Comparison of ENCODE assay signal across 27 cellular contexts in the genomic region with DNA sequence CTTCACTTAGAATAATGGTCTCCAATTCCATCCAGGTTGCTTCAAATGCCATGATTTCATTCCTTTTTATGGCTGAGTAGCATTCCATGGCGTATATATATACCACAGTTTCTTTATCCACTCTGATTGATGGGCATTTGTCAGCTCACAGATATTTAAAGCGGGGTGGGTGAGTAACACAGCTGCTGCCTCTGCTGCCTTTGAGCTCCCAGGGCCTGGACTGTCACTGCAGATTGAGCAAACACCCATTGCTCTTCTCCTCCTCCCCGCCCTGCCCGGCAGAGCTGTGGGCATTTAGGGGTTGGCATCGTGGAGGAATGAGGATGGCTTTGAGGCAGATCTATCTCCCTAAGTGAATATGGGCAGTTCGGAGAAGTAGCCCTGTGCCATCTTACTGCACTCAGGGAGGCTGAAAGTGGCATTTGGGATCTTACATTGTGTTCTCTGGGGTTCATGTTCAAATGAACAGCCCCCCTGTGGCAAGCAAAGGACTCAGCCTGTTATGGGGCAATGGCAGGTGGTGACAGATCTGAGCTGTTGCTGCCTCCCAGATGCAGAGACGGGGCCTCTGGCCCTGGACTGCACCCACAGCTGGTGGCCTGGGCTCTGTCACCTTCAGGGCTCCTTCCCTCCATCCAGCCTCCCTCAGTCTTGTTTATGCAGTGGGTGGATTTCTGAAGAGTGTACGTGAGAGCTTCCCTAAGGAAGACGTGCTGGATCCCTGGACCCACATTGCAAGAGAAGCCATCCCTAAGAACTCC. TPM values are rescaled to one million over a fixed set of nuclear protein-coding genes. Genes with fewer than 3 reads are reported as not detected.
"Had no signal": no experiment of that assay in that cellular context is flagged by ENCODE, and none has a peak within 500 bp of the region (broad histone marks: within the 10 kb centered on the region; RNA-seq: fewer than 3 reads in every experiment).

No MANE protein-coding gene starts in this region.

- ATAC-seq: activated naive CD4-positive, alpha-beta T cell treated with anti-CD3 and anti-CD28 coated beads, Interleukin-2, amount 50 U/mL, for 72 hours; activated naive CD8-positive, alpha-beta T cell treated with anti-CD3 and anti-CD28 coated beads, Interleukin-2, amount 50 U/mL, for 24 hours; activated T-cell treated with anti-CD3 and anti-CD28 coated beads, Interleukin-2, amount 50 U/mL, for 4 hours; T-helper 17 cell; WTC11 had no signal

- H3K27ac ChIP-seq: breast epithelium, SJSA1 had no signal

- H3K4me1 Mint-ChIP-seq: T-helper 17 cell had no signal

- H3K36me3 Mint-ChIP-seq: activated naive CD4-positive, alpha-beta T cell treated with anti-CD3 and anti-CD28 coated beads, Interleukin-2, amount 50 U/mL, for 72 hours; WTC11 had no signal

- H3K9me3 ChIP-seq: breast epithelium, SJSA1 had no signal

- H3K36me3 ChIP-seq: breast epithelium, SJSA1 had no signal

- H3K4me3 Mint-ChIP-seq: activated naive CD8-positive, alpha-beta T cell treated with anti-CD3 and anti-CD28 coated beads, Interleukin-2, amount 50 U/mL, for 24 hours; activated T-cell treated with anti-CD3 and anti-CD28 coated beads, Interleukin-2, amount 50 U/mL, for 4 hours; T-helper 17 cell; WTC11 had no signal

- H3K9me3 Mint-ChIP-seq: activated naive CD4-positive, alpha-beta T cell treated with anti-CD3 and anti-CD28 coated beads, Interleukin-2, amount 50 U/mL, for 72 hours; activated naive CD8-positive, alpha-beta T cell treated with anti-CD3 and anti-CD28 coated beads, Interleukin-2, amount 50 U/mL, for 24 hours; activated T-cell treated with anti-CD3 and anti-CD28 coated beads, Interleukin-2, amount 50 U/mL, for 4 hours; WTC11 had no signal

- DNase-seq: activated CD4-positive, alpha-beta T cell treated with anti-CD3 and anti-CD28 coated beads for 48 hours; activated CD4-positive, alpha-beta T cell treated with anti-CD3 and anti-CD28 coated beads, Interleukin-2, amount 50 U/mL, for 4 hours; activated CD4-positive, CD25-positive, alpha-beta regulatory T cell treated with anti-CD3 and anti-CD28 coated beads, Interleukin-2, amount 50 U/mL, for 72 hours; activated CD8-positive, alpha-beta memory T cell treated with anti-CD3 and anti-CD28 coated beads for 24 hours; activated effector memory CD4-positive, alpha-beta T cell treated with anti-CD3 and anti-CD28 coated beads, Interleukin-2, amount 50 U/mL, for 16 hours; activated naive CD4-positive, alpha-beta T cell treated with Interleukin-2 at 50 U/mL for 16 hours; activated naive CD8-positive, alpha-beta T cell treated with anti-CD3 and anti-CD28 coated beads, Interleukin-2, amount 50 U/mL, for 24 hours; activated T-cell treated with anti-CD3 and anti-CD28 coated beads, Interleukin-2, amount 50 U/mL, for 4 hours; amygdala; caudate nucleus; Kasumi-1; KBM-7; NCI-H1930; NCI-H2171; NCI-H2227 treated with DMSO at 0.1 percent for 48 hours; NCI-H446 treated with DMSO at 0.1 percent for 48 hours; NCI-H526; NCI-H774; RPMI8226; SHP77; T-helper 17 cell; T-helper 9 cell had no signal

- H3K4me1 ChIP-seq: SJSA1 had no signal

- H3K27ac Mint-ChIP-seq: activated naive CD4-positive, alpha-beta T cell treated with anti-CD3 and anti-CD28 coated beads, Interleukin-2, amount 50 U/mL, for 72 hours; activated naive CD8-positive, alpha-beta T cell treated with anti-CD3 and anti-CD28 coated beads, Interleukin-2, amount 50 U/mL, for 24 hours; T-helper 17 cell; WTC11 had no signal

- H3K4me3 ChIP-seq: breast epithelium, SJSA1 had no signal

RNA-seq across cellular contexts. Expression of gene RFLNA, which starts 4.9 kb away (rescaled TPM):
- total RNA-seq: activated T-cell treated with anti-CD3 and anti-CD28 coated beads, Interleukin-2, amount 50 U/mL, for 4 hours; OCI-LY7; SJSA1; T-helper 17 cell had no signal
